ENCODE assay signal across 3 cellular contexts in genomic region chr18:7144921-7145320, GRCh38. TPM values are rescaled to one million over a fixed set of nuclear protein-coding genes. Genes with fewer than 3 reads are reported as not detected.
"Had no signal": no experiment of that assay in that cellular context is flagged by ENCODE, and none has a peak within 500 bp of the region (broad histone marks: within the 10 kb centered on the region; RNA-seq: fewer than 3 reads in every experiment).

No MANE protein-coding gene starts in this region.

RNA-seq across cellular contexts. Expression of gene LAMA1, which starts 27.3 kb away (rescaled TPM):
- total RNA-seq: left ventricle myocardium inferior, mononuclear cell had no signal
- polyA plus RNA-seq: immature natural killer cell had no signal
